18 cellular contexts compared by ENCODE assay signal in genomic region chr12:96230646-96231045, GRCh38. TPM values are rescaled to one million over a fixed set of nuclear protein-coding genes. Genes with fewer than 3 reads are reported as not detected.
DNase-seq lines count a peak whose midpoint lies in the region; ATAC-seq and TF ChIP-seq lines count a peak whose summit lies in the region.
"Had no signal": no experiment of that assay in that cellular context is flagged by ENCODE, and none has a peak within 500 bp of the region (broad histone marks: within the 10 kb centered on the region; RNA-seq: fewer than 3 reads in every experiment).

No MANE protein-coding gene starts in this region.

- H3K4me3 ChIP-seq in RWPE2 (ENCODE audit: severe bottlenecking) (no peak overlapping the region), muscle layer of colon (ENCODE audit: low read depth in 1 of 2, low read length in 2 of 2) (no peak overlapping the region), transverse colon (no peak overlapping the region)
- H3K4me3 ChIP-seq: SJCRH30 had no signal

- TF ChIP-seq EP300 in transverse colon (IDR thresholded peaks at IDR 0.05; ENCODE audit: low read depth) = no peak

- no peak overlapping the region for H3K4me3 Mint-ChIP-seq in endothelial cell (ENCODE audit: unreplicated experiment)
- no peak overlapping the region for H3K4me3 Mint-ChIP-seq in activated CD4-positive, alpha-beta memory T cell treated with anti-CD3 and anti-CD28 coated beads for 36 hours

- no peak for ATAC-seq in RWPE2 (ENCODE audit: low read depth)
- ATAC-seq: PC-3 had no signal

- H3K27me3 ChIP-seq in RWPE2 (ENCODE audit: insufficient read depth, poor library complexity, severe bottlenecking) (no peaks in the 10 kb centered on the region), muscle layer of colon (ENCODE audit: control insufficient read depth in 1 of 2, insufficient read depth in 2 of 2, low read length in 2 of 2) (no peaks in the 10 kb centered on the region), transverse colon (no peaks in the 10 kb centered on the region)
- H3K27me3 ChIP-seq: SJCRH30 had no signal

- intact Hi-C loops in transverse colon (cut with DNase I; ENCODE audit: low total_unique reads) = no loop called here
- intact Hi-C loops in activated CD4-positive, alpha-beta memory T cell treated with anti-CD3 and anti-CD28 coated beads for 36 hours (cut with micrococcal nuclease) = no loop called here

- 93 to 94% methylated on average over 3 to 13 of the region's 13 CpGs for WGBS in transverse colon (ENCODE audit: low coverage in 1 of 2), 2 donors

- H3K9me3 Mint-ChIP-seq in endothelial cell (ENCODE audit: unreplicated experiment) = no peaks in the 10 kb centered on the region
- H3K9me3 Mint-ChIP-seq in activated CD4-positive, alpha-beta memory T cell treated with anti-CD3 and anti-CD28 coated beads for 36 hours = no peaks in the 10 kb centered on the region

- H3K4me1 ChIP-seq in RWPE2 (ENCODE audit: insufficient read depth, poor library complexity, severe bottlenecking) (peaks cover 18% of the 10 kb centered on the region), muscle layer of colon (ENCODE audit: insufficient read depth, low read length) (peaks cover 47% of the 10 kb centered on the region), transverse colon (peaks cover 13 to 25% (median 18%) of the 10 kb centered on the region in 4 donors)
- H3K4me1 ChIP-seq: SJCRH30 had no signal

- CTCF ChIA-PET in activated CD4-positive, alpha-beta memory T cell treated with anti-CD3 and anti-CD28 coated beads for 36 hours (lab: Charles Lee) = interaction anchor here (1.0 to 2.5 kb wide), 2 partner anchors 16 to 286 kb away, joined by 3 to 13 read pairs; no protein-coding TSS in a partner anchor

- in situ Hi-C loops in transverse colon (cut with MboI; ENCODE audit: low pct_ligation_motif_present in 1 of 4, low pct_unique_long_range_greater_than_20kb in 1 of 4, low sequenced_read_pairs in 3 of 4) = no loop called here

- TF ChIP-seq CTCF in RWPE2 (IDR thresholded peaks at IDR 0.05; ENCODE audit: poor library complexity, severe bottlenecking) (no peak), endothelial cell (IDR thresholded peaks at IDR 0.05; ENCODE audit: unreplicated experiment) (no peak), transverse colon (IDR thresholded peaks at IDR 0.05) (no peak)

- TF ChIP-seq POLR2A in transverse colon (IDR thresholded peaks at IDR 0.05) = no peak

- H3K27ac ChIP-seq in RWPE2 (ENCODE audit: poor library complexity, severe bottlenecking) (no peak overlapping the region), muscle layer of colon (ENCODE audit: low read depth, low read length) (peak overlapping the region; percentile 35), transverse colon (peak overlapping the region; percentile 81 to 90 (median 86))
- H3K27ac ChIP-seq: C4-2B, SJCRH30 had no signal

- peaks cover 13% of the 10 kb centered on the region for H3K27me3 Mint-ChIP-seq in endothelial cell (ENCODE audit: unreplicated experiment)
- no peaks in the 10 kb centered on the region for H3K27me3 Mint-ChIP-seq in activated CD4-positive, alpha-beta memory T cell treated with anti-CD3 and anti-CD28 coated beads for 36 hours

- no peak overlapping the region for H3K9ac ChIP-seq in muscle layer of colon (ENCODE audit: low read length)

- H3K36me3 Mint-ChIP-seq in endothelial cell (ENCODE audit: low read depth, unreplicated experiment) = peaks cover 75% of the 10 kb centered on the region
- H3K36me3 Mint-ChIP-seq in activated CD4-positive, alpha-beta memory T cell treated with anti-CD3 and anti-CD28 coated beads for 36 hours = peaks cover 31% of the 10 kb centered on the region

- H3K9me3 ChIP-seq in RWPE2 (ENCODE audit: severe bottlenecking) = no peaks in the 10 kb centered on the region
- no peaks in the 10 kb centered on the region for H3K9me3 ChIP-seq in muscle layer of colon (ENCODE audit: low read length)
- no peaks in the 10 kb centered on the region for H3K9me3 ChIP-seq in transverse colon
- H3K9me3 ChIP-seq: SJCRH30 had no signal

- DNase-seq in RWPE2 (ENCODE audit: low spot score) = peak; percentile 25
- DNase-seq in endothelial cell (ENCODE audit: low spot score) = no peak
- DNase-seq in transverse colon = no peak
- no peak for DNase-seq in foreskin melanocyte
- no peak for DNase-seq in activated CD4-positive, alpha-beta memory T cell treated with anti-CD3 and anti-CD28 coated beads for 36 hours
- DNase-seq in medulla oblongata (ENCODE audit: extremely low spot score) = no peak
- DNase-seq: AML-193, DMS79, KG1, NCI-H1417, NCI-H187 treated with DMSO at 0.1 percent for 48 hours, NCI-H2227 treated with DMSO at 0.1 percent for 48 hours, NCI-H524, PC-3, RPMI8226, SJCRH30 had no signal

- peaks cover 52% of the 10 kb centered on the region for H3K4me1 Mint-ChIP-seq in endothelial cell (ENCODE audit: unreplicated experiment)
- peaks cover 46% of the 10 kb centered on the region for H3K4me1 Mint-ChIP-seq in activated CD4-positive, alpha-beta memory T cell treated with anti-CD3 and anti-CD28 coated beads for 36 hours (ENCODE audit: low read depth)

- POLR2A ChIA-PET in activated CD4-positive, alpha-beta memory T cell treated with anti-CD3 and anti-CD28 coated beads for 36 hours (lab: Charles Lee) = no interaction called here

- H3K36me3 ChIP-seq in RWPE2 (ENCODE audit: low read depth) (peaks cover 67% of the 10 kb centered on the region), muscle layer of colon (ENCODE audit: insufficient read depth, low read length) (no peaks in the 10 kb centered on the region), transverse colon (no peaks in the 10 kb centered on the region)

- peak overlapping the region; percentile 84 for H3K27ac Mint-ChIP-seq in endothelial cell (ENCODE audit: unreplicated experiment)
- no peak overlapping the region for H3K27ac Mint-ChIP-seq in activated CD4-positive, alpha-beta memory T cell treated with anti-CD3 and anti-CD28 coated beads for 36 hours

RNA-seq across cellular contexts. Expression of gene ELK3, which starts 36.5 kb away (rescaled TPM):
- 294 TPM for total RNA-seq in endothelial cell (ENCODE audit: unreplicated experiment)
- 10 to 100 TPM in 1 of 4 donors, 1 to 10 TPM in 3; 2.2 to 11.3 (median 5.3) TPM for total RNA-seq in transverse colon
- total RNA-seq in activated CD4-positive, alpha-beta memory T cell treated with anti-CD3 and anti-CD28 coated beads for 36 hours = 10 to 100 TPM; 23.9 to 24.1 TPM

Comparison
In these comparisons a context has a peak if more than half of its experiments do, and no peak if none do; other contexts are left out.
1. RNA of gene ELK3, which starts 36.5 kb away (total RNA-seq): 294 TPM in endothelial cell (single experiment); 23.9 to 24.1 TPM in activated CD4-positive, alpha-beta memory T cell treated with anti-CD3 and anti-CD28 coated beads for 36 hours and 2.2 to 11.3 TPM in transverse colon; every median in the first group is over 10 times any median in the second.